In the genomic region with DNA sequence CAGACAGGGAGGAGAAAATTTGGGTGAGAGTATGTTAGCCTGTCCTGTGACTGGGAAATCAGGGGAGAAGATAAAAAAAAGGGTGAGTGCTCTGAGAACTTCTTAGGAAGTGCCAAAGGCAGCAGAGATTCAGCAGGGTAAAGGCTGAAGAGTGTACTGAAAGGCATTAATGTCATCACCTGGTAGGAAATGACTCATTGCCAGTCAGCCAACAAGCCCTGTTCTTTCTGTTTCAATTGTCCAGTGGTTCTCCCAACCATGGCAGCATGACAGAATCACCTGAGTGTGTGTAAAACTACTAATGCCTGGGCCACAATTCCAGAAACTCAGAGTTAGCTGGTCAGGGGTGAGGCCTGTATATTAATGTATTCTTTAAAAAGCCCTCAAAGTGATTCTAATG, we compare ENCODE assay signal across 8 cellular contexts.
DNase-seq lines count a peak whose midpoint lies in the region; ATAC-seq, FAIRE-seq and TF ChIP-seq lines count a peak whose summit lies in the region.

No MANE protein-coding gene starts in this region.

- no peaks in the 10 kb centered on the region for H3K4me1 ChIP-seq in lower lobe of right lung

- DNase-seq in GM18507 (ENCODE audit: extremely low spot score, insufficient read length, low read depth): peak; percentile 23
- peak; percentile 57 for DNase-seq in HCEC 1CT
- DNase-seq in NCI-H2196 (lab: John Stamatoyannopoulos, UW; ENCODE audit: unreplicated experiment): peak; percentile 48
- DNase-seq in MV-4-11 (lab: John Stamatoyannopoulos, UW): no peak
- DNase-seq in G401 (ENCODE audit: low spot score): no peak
- no peak for DNase-seq in activated CD4-positive, alpha-beta T cell treated with anti-CD3 and anti-CD28 coated beads, Interleukin-2, amount 50 U/mL, for 4 hours
- DNase-seq in lower lobe of right lung: no peak

- in situ Hi-C loops in G401 (cut with HindIII; ENCODE audit: low sequenced_read_pairs): no loop called here

- TF ChIP-seq CTCF in lower lobe of right lung (IDR thresholded peaks at IDR 0.05): no peak

- H3K4me3 ChIP-seq in lower lobe of right lung: no peak overlapping the region

- peaks cover 8% of the 10 kb centered on the region for H3K36me3 ChIP-seq in lower lobe of right lung

- H3K27ac ChIP-seq in lower lobe of right lung: no peak overlapping the region

- FAIRE-seq in GM18507 (lab: Jason Lieb, UNC) (peak; percentile 88), islet of Langerhans (lab: Jason Lieb, UNC) (peak; percentile 94)

- H3K27me3 ChIP-seq in lower lobe of right lung (ENCODE audit: low read depth): no peaks in the 10 kb centered on the region

- no peak for ATAC-seq in lower lobe of right lung

- no peaks in the 10 kb centered on the region for H3K9me3 ChIP-seq in lower lobe of right lung

- intact Hi-C loops in lower lobe of right lung (cut with DNase I): no loop called here

Comparison
In these comparisons a context has a peak if more than half of its experiments do, and no peak if none do; other contexts are left out.
1. DNase-seq: peak in GM18507 (single experiment), HCEC 1CT (single experiment) and NCI-H2196 (single experiment); none in MV-4-11 (single experiment), G401 (single experiment), activated CD4-positive, alpha-beta T cell treated with anti-CD3 and anti-CD28 coated beads, Interleukin-2, amount 50 U/mL, for 4 hours (0 of 2) and lower lobe of right lung (single experiment).